ENCODE assay signal across 1 cellular context in genomic region chr16:84647830-84648594, GRCh38.
TF ChIP-seq lines count a peak whose summit lies in the region.

Gene KLHL36, plus strand, starts transcription at chr16:84648511. Its CDS starts 2,357 bp downstream, at chr16:84650868.

TF ChIP-seq in HepG2, 621 proteins besides CTCF, POLR2A, EP300 and RAD21 (continued from another document and continues in another):
- TF ChIP-seq, protein P1, sequence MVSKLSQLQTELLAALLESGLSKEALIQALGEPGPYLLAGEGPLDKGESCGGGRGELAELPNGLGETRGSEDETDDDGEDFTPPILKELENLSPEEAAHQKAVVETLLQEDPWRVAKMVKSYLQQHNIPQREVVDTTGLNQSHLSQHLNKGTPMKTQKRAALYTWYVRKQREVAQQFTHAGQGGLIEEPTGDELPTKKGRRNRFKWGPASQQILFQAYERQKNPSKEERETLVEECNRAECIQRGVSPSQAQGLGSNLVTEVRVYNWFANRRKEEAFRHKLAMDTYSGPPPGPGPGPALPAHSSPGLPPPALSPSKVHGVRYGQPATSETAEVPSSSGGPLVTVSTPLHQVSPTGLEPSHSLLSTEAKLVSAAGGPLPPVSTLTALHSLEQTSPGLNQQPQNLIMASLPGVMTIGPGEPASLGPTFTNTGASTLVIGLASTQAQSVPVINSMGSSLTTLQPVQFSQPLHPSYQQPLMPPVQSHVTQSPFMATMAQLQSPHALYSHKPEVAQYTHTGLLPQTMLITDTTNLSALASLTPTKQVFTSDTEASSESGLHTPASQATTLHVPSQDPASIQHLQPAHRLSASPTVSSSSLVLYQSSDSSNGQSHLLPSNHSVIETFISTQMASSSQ (IDR thresholded peaks at IDR 0.05; ENCODE audit: low read depth), result no peak
- TF ChIP-seq, protein P1 (CRISPR knock-in tag; IDR thresholded peaks at IDR 0.05; ENCODE audit: borderline replicate concordance), result peak; percentile 57; the same call in 1 of the 2 replicates
- peak; percentile 38; the same call in 1 of the 2 replicates for TF ChIP-seq ZNF558 (CRISPR knock-in tag; IDR thresholded peaks at IDR 0.05; ENCODE audit: borderline replicate concordance)
- no peak for TF ChIP-seq STAT6 (CRISPR knock-in tag; IDR thresholded peaks at IDR 0.05; ENCODE audit: borderline replicate concordance)
- TF ChIP-seq CBX5 (CRISPR knock-in tag; IDR thresholded peaks at IDR 0.05; ENCODE audit: borderline replicate concordance), result 0 out of 2 replicates have a peak, but pooled peaks have one; percentile 43
- peak; percentile 91 for TF ChIP-seq HES4 (CRISPR knock-in tag; IDR thresholded peaks at IDR 0.05; ENCODE audit: borderline replicate concordance)
- TF ChIP-seq, protein P2, sequence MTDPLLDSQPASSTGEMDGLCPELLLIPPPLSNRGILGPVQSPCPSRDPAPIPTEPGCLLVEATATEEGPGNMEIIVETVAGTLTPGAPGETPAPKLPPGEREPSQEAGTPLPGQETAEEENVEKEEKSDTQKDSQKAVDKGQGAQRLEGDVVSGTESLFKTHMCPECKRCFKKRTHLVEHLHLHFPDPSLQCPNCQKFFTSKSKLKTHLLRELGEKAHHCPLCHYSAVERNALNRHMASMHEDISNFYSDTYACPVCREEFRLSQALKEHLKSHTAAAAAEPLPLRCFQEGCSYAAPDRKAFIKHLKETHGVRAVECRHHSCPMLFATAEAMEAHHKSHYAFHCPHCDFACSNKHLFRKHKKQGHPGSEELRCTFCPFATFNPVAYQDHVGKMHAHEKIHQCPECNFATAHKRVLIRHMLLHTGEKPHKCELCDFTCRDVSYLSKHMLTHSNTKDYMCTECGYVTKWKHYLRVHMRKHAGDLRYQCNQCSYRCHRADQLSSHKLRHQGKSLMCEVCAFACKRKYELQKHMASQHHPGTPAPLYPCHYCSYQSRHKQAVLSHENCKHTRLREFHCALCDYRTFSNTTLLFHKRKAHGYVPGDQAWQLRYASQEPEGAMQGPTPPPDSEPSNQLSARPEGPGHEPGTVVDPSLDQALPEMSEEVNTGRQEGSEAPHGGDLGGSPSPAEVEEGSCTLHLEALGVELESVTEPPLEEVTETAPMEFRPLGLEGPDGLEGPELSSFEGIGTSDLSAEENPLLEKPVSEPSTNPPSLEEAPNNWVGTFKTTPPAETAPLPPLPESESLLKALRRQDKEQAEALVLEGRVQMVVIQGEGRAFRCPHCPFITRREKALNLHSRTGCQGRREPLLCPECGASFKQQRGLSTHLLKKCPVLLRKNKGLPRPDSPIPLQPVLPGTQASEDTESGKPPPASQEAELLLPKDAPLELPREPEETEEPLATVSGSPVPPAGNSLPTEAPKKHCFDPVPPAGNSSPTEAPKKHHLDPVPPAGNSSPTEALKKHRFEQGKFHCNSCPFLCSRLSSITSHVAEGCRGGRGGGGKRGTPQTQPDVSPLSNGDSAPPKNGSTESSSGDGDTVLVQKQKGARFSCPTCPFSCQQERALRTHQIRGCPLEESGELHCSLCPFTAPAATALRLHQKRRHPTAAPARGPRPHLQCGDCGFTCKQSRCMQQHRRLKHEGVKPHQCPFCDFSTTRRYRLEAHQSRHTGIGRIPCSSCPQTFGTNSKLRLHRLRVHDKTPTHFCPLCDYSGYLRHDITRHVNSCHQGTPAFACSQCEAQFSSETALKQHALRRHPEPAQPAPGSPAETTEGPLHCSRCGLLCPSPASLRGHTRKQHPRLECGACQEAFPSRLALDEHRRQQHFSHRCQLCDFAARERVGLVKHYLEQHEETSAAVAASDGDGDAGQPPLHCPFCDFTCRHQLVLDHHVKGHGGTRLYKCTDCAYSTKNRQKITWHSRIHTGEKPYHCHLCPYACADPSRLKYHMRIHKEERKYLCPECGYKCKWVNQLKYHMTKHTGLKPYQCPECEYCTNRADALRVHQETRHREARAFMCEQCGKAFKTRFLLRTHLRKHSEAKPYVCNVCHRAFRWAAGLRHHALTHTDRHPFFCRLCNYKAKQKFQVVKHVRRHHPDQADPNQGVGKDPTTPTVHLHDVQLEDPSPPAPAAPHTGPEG (CRISPR knock-in tag; IDR thresholded peaks at IDR 0.05), result peak; percentile 55; the same call in 1 of the 2 replicates
- no peak for TF ChIP-seq NFATC3 (CRISPR knock-in tag; IDR thresholded peaks at IDR 0.05)
- TF ChIP-seq SALL2 (CRISPR knock-in tag; IDR thresholded peaks at IDR 0.05), result peak; percentile 52; the same call in 1 of the 2 replicates
- TF ChIP-seq, protein P3, sequence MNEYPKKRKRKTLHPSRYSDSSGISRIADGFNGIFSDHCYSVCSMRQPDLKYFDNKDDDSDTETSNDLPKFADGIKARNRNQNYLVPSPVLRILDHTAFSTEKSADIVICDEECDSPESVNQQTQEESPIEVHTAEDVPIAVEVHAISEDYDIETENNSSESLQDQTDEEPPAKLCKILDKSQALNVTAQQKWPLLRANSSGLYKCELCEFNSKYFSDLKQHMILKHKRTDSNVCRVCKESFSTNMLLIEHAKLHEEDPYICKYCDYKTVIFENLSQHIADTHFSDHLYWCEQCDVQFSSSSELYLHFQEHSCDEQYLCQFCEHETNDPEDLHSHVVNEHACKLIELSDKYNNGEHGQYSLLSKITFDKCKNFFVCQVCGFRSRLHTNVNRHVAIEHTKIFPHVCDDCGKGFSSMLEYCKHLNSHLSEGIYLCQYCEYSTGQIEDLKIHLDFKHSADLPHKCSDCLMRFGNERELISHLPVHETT (CRISPR knock-in tag; conservative IDR thresholded peaks at IDR 0.05), result peak; percentile 67; the same call in 1 of the 2 replicates
- peak; percentile 81 for TF ChIP-seq SPEN (CRISPR knock-in tag; IDR thresholded peaks at IDR 0.05; ENCODE audit: low read depth)
- TF ChIP-seq, protein P4, sequence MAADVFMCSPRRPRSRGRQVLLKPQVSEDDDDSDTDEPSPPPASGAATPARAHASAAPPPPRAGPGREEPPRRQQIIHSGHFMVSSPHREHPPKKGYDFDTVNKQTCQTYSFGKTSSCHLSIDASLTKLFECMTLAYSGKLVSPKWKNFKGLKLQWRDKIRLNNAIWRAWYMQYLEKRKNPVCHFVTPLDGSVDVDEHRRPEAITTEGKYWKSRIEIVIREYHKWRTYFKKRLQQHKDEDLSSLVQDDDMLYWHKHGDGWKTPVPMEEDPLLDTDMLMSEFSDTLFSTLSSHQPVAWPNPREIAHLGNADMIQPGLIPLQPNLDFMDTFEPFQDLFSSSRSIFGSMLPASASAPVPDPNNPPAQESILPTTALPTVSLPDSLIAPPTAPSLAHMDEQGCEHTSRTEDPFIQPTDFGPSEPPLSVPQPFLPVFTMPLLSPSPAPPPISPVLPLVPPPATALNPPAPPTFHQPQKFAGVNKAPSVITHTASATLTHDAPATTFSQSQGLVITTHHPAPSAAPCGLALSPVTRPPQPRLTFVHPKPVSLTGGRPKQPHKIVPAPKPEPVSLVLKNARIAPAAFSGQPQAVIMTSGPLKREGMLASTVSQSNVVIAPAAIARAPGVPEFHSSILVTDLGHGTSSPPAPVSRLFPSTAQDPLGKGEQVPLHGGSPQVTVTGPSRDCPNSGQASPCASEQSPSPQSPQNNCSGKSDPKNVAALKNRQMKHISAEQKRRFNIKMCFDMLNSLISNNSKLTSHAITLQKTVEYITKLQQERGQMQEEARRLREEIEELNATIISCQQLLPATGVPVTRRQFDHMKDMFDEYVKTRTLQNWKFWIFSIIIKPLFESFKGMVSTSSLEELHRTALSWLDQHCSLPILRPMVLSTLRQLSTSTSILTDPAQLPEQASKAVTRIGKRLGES (CRISPR knock-in tag; IDR thresholded peaks at IDR 0.05; ENCODE audit: borderline replicate concordance), result no peak
- peak; percentile 95 for TF ChIP-seq ZNF230 (CRISPR knock-in tag; IDR thresholded peaks at IDR 0.05)
- no peak for TF ChIP-seq GATAD2A (CRISPR knock-in tag; IDR thresholded peaks at IDR 0.05)
- TF ChIP-seq TMF1 (CRISPR knock-in tag; IDR thresholded peaks at IDR 0.05; ENCODE audit: low read depth), result peak; percentile 81; the same call in 1 of the 2 replicates
- TF ChIP-seq IKZF4 (CRISPR knock-in tag; IDR thresholded peaks at IDR 0.05; ENCODE audit: borderline replicate concordance, low read depth, not compliant biosample characterization), result peak; percentile 79
- TF ChIP-seq, protein P5, sequence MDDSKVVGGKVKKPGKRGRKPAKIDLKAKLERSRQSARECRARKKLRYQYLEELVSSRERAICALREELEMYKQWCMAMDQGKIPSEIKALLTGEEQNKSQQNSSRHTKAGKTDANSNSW (CRISPR knock-in tag; IDR thresholded peaks at IDR 0.05; ENCODE audit: borderline replicate concordance), result 0 out of 2 replicates have a peak, but pooled peaks have one; percentile 54
- 0 out of 2 replicates have a peak, but pooled peaks have one; percentile 55 for TF ChIP-seq BRD4 (CRISPR knock-in tag; IDR thresholded peaks at IDR 0.05)
- peak; percentile 79 for TF ChIP-seq ZMYM2 (CRISPR knock-in tag; IDR thresholded peaks at IDR 0.05)
- TF ChIP-seq YEATS4 (CRISPR knock-in tag; IDR thresholded peaks at IDR 0.05; ENCODE audit: borderline replicate concordance), result peak; percentile 54
- TF ChIP-seq SAFB2 (CRISPR knock-in tag; IDR thresholded peaks at IDR 0.05; ENCODE audit: borderline replicate concordance, low read depth), result peak; percentile 78; the same call in 1 of the 2 replicates
- no peak for TF ChIP-seq ISX (CRISPR knock-in tag; conservative IDR thresholded peaks at IDR 0.05)
- TF ChIP-seq KMT2A (CRISPR knock-in tag; IDR thresholded peaks at IDR 0.05), result peak; percentile 44; the same call in 1 of the 2 replicates
- 0 out of 2 replicates have a peak, but pooled peaks have one; percentile 74 for TF ChIP-seq CHCHD3 (CRISPR knock-in tag; IDR thresholded peaks at IDR 0.05)
- 0 out of 2 replicates have a peak, but pooled peaks have one; percentile 37 for TF ChIP-seq REL (CRISPR knock-in tag; conservative IDR thresholded peaks at IDR 0.05)
- peak; percentile 76; the same call in 1 of the 2 replicates for TF ChIP-seq FOXC1 (CRISPR knock-in tag; IDR thresholded peaks at IDR 0.05; ENCODE audit: borderline replicate concordance)
- TF ChIP-seq ZNF841 (CRISPR knock-in tag; IDR thresholded peaks at IDR 0.05; ENCODE audit: borderline replicate concordance), result 0 out of 2 replicates have a peak, but pooled peaks have one; percentile 22
- peak; percentile 92 for TF ChIP-seq MAX (IDR thresholded peaks at IDR 0.05)
- peak; percentile 66; the same call in 1 of the 2 replicates for TF ChIP-seq ZNF703 (CRISPR knock-in tag; IDR thresholded peaks at IDR 0.05; ENCODE audit: borderline replicate concordance)
- peak; percentile 89; the same call in 1 of the 2 replicates for TF ChIP-seq ZNF251 (CRISPR knock-in tag; IDR thresholded peaks at IDR 0.05)
- peak; percentile 77 for TF ChIP-seq CCDC6 (CRISPR knock-in tag; IDR thresholded peaks at IDR 0.05)
- TF ChIP-seq GFI1 (CRISPR knock-in tag; IDR thresholded peaks at IDR 0.05; ENCODE audit: borderline replicate concordance), result peak; percentile 25; the same call in 1 of the 2 replicates
- peak; percentile 47; the same call in 1 of the 2 replicates for TF ChIP-seq MAFG (CRISPR knock-in tag; IDR thresholded peaks at IDR 0.05)
- peak; percentile 75 for TF ChIP-seq ZNF777 (CRISPR knock-in tag; IDR thresholded peaks at IDR 0.05)
- peak; percentile 45; the same call in 1 of the 2 replicates for TF ChIP-seq SAP130 (CRISPR knock-in tag; IDR thresholded peaks at IDR 0.05; ENCODE audit: low read depth)
- peak; percentile 90; the same call in 1 of the 2 replicates for TF ChIP-seq ZSCAN20 (CRISPR knock-in tag; IDR thresholded peaks at IDR 0.05; ENCODE audit: borderline replicate concordance)
- TF ChIP-seq CBFB (CRISPR knock-in tag; IDR thresholded peaks at IDR 0.05), result 0 out of 2 replicates have a peak, but pooled peaks have one; percentile 49
- peak; percentile 73 for TF ChIP-seq ZBTB10 (CRISPR knock-in tag; IDR thresholded peaks at IDR 0.05; ENCODE audit: borderline replicate concordance)
- TF ChIP-seq ZZZ3 (CRISPR knock-in tag; IDR thresholded peaks at IDR 0.05; ENCODE audit: borderline replicate concordance), result 0 out of 2 replicates have a peak, but pooled peaks have one; percentile 45
